ENCODE assay signal across 10 cellular contexts in genomic region chr18:75213610-75214009, GRCh38. TPM values are rescaled to one million over a fixed set of nuclear protein-coding genes. Genes with fewer than 3 reads are reported as not detected.
DNase-seq lines count a peak whose midpoint lies in the region; ATAC-seq and TF ChIP-seq lines count a peak whose summit lies in the region.
"Had no signal": no experiment of that assay in that cellular context is flagged by ENCODE, and none has a peak within 500 bp of the region (broad histone marks: within the 10 kb centered on the region; RNA-seq: fewer than 3 reads in every experiment).

No MANE protein-coding gene starts in this region.

- in situ Hi-C loops in astrocyte of the spinal cord (cut with HindIII; ENCODE audit: low sequenced_read_pairs): no loop called here

- ATAC-seq in CD8-positive, alpha-beta T cell: no peak
- ATAC-seq in naive thymus-derived CD8-positive, alpha-beta T cell: no peak
- ATAC-seq in GM18867 (IDR thresholded peaks at IDR 0.05; ENCODE audit: unreplicated experiment): no peak

- peaks cover 23% of the 10 kb centered on the region for H3K36me3 Mint-ChIP-seq in CD8-positive, alpha-beta T cell
- H3K36me3 Mint-ChIP-seq in naive thymus-derived CD8-positive, alpha-beta T cell: peaks cover 0 to 7% (median 2%) of the 10 kb centered on the region in 3 donors

- peak overlapping the region; percentile 23 for H3K4me3 Mint-ChIP-seq in CD8-positive, alpha-beta T cell
- peak overlapping the region in 7 of 10 donors; percentile 10 to 94 (median 86) for H3K4me3 Mint-ChIP-seq in naive thymus-derived CD8-positive, alpha-beta T cell

- POLR2A ChIA-PET in CD8-positive, alpha-beta T cell (lab: Charles Lee): interaction anchor here (0.6 to 1.5 kb wide), 3 partner anchors 11 to 79 kb away, joined by 3 to 4 read pairs (median 3); no protein-coding TSS in a partner anchor
- POLR2A ChIA-PET in naive thymus-derived CD8-positive, alpha-beta T cell (lab: Charles Lee): interaction anchor here (1.2 to 7.3 kb wide), 2 partner anchors 32 to 37 kb away, joined by 3 to 93 read pairs; no protein-coding TSS in a partner anchor

- DNase-seq in CD8-positive, alpha-beta T cell: no peak
- DNase-seq in M059J (ENCODE audit: low read depth): peak; percentile 65
- DNase-seq in astrocyte of the spinal cord (ENCODE audit: low read depth, low spot score): peak; percentile 70
- no peak for DNase-seq in naive thymus-derived CD8-positive, alpha-beta T cell
- no peak for DNase-seq in central memory CD4-positive, alpha-beta T cell
- DNase-seq in GF-D8 (lab: John Stamatoyannopoulos, UW): no peak
- no peak for DNase-seq in NCI-H526 treated with DMSO at 0.1 percent for 48 hours (lab: John Stamatoyannopoulos, UW)
- DNase-seq: activated gamma-delta T cell treated with Interleukin-2 at 50 U/mL for 16 hours, GOT3 had no signal

- H3K9me3 ChIP-seq in CD8-positive, alpha-beta T cell (ENCODE audit: low read length): no peaks in the 10 kb centered on the region

- H3K9me3 Mint-ChIP-seq in CD8-positive, alpha-beta T cell: no peaks in the 10 kb centered on the region
- H3K9me3 Mint-ChIP-seq in naive thymus-derived CD8-positive, alpha-beta T cell: no peaks in the 10 kb centered on the region

- intact Hi-C loops in CD8-positive, alpha-beta T cell (cut with DNase I, micrococcal nuclease): loop anchor here in 1 of 2 experiments (5.0 to 10.0 kb wide), 4 partner anchors 719 to 1849 kb away; partner anchors contain the start of genes CNDP2 and ZNF516

- H3K4me1 Mint-ChIP-seq in CD8-positive, alpha-beta T cell (ENCODE audit: low read depth): peaks cover 67% of the 10 kb centered on the region
- H3K4me1 Mint-ChIP-seq in naive thymus-derived CD8-positive, alpha-beta T cell: peaks cover 40 to 74% (median 66%) of the 10 kb centered on the region in 4 donors

- H3K27me3 Mint-ChIP-seq in CD8-positive, alpha-beta T cell (ENCODE audit: low read depth): no peaks in the 10 kb centered on the region
- H3K27me3 Mint-ChIP-seq in naive thymus-derived CD8-positive, alpha-beta T cell: no peaks in the 10 kb centered on the region

- no peak overlapping the region for H3K27ac ChIP-seq in CD8-positive, alpha-beta T cell (ENCODE audit: low read depth, low read length)

- no peaks in the 10 kb centered on the region for H3K36me3 ChIP-seq in CD8-positive, alpha-beta T cell (ENCODE audit: insufficient read depth, low read length)

- peak overlapping the region; percentile 49 for H3K27ac Mint-ChIP-seq in CD8-positive, alpha-beta T cell
- H3K27ac Mint-ChIP-seq in naive thymus-derived CD8-positive, alpha-beta T cell: peak overlapping the region in 4 of 10 donors; percentile 39 to 98 (median 82)

- H3K4me3 ChIP-seq in CD8-positive, alpha-beta T cell (ENCODE audit: low read depth, low read length): no peak overlapping the region
- H3K4me3 ChIP-seq in astrocyte of the spinal cord (ENCODE audit: low read depth, low read length): peak overlapping the region; percentile 8

- H3K4me1 ChIP-seq in CD8-positive, alpha-beta T cell (ENCODE audit: insufficient read depth, low read length): peaks cover 55% of the 10 kb centered on the region

- TF ChIP-seq CTCF in CD8-positive, alpha-beta T cell (IDR thresholded peaks at IDR 0.05): no peak
- TF ChIP-seq CTCF in astrocyte of the spinal cord (IDR thresholded peaks at IDR 0.05; ENCODE audit: low read depth, low read length): no peak

- CTCF ChIA-PET in CD8-positive, alpha-beta T cell (lab: Charles Lee): no interaction called here

- no peaks in the 10 kb centered on the region for H3K27me3 ChIP-seq in CD8-positive, alpha-beta T cell (ENCODE audit: insufficient read depth, low read length)

RNA-seq across cellular contexts. Expression of gene TSHZ1, which starts 3.0 kb away (rescaled TPM):
- 10 to 100 TPM; 21.5 to 23.4 TPM for total RNA-seq in CD8-positive, alpha-beta T cell
- 5.5 and 5.9 TPM in 2 replicates for total RNA-seq in M059J (2014; rRNA removed; shearing (Covaris generic))
- total RNA-seq in naive thymus-derived CD8-positive, alpha-beta T cell: 10 to 100 TPM; 32.8 to 33.6 TPM
- 1 to 10 TPM; 2.8 to 7.1 (median 3.7) TPM for polyA plus RNA-seq in naive thymus-derived CD8-positive, alpha-beta T cell

RNA-seq across cellular contexts. Expression of gene PTGR3, which starts 4.7 kb away (rescaled TPM):
- 1 to 10 TPM; 6.3 to 7.8 TPM for total RNA-seq in CD8-positive, alpha-beta T cell
- 8.4 and 10.5 TPM in 2 replicates for total RNA-seq in M059J (2014; rRNA removed; shearing (Covaris generic))
- total RNA-seq in naive thymus-derived CD8-positive, alpha-beta T cell: 10 to 100 TPM; 34.7 to 35.1 TPM
- polyA plus RNA-seq in naive thymus-derived CD8-positive, alpha-beta T cell: 10 to 100 TPM; 14.7 to 28.5 (median 19.6) TPM

Comparison
In these comparisons a context has a peak if more than half of its experiments do, and no peak if none do; other contexts are left out.
1. DNase-seq: peak in M059J (single experiment) and astrocyte of the spinal cord (single experiment); none in CD8-positive, alpha-beta T cell (0 of 7), naive thymus-derived CD8-positive, alpha-beta T cell (0 of 10), central memory CD4-positive, alpha-beta T cell (single experiment), GF-D8 (single experiment) and NCI-H526 treated with DMSO at 0.1 percent for 48 hours (single experiment).